Comparison of ENCODE assay signal across 11 cellular contexts in the genomic region with DNA sequence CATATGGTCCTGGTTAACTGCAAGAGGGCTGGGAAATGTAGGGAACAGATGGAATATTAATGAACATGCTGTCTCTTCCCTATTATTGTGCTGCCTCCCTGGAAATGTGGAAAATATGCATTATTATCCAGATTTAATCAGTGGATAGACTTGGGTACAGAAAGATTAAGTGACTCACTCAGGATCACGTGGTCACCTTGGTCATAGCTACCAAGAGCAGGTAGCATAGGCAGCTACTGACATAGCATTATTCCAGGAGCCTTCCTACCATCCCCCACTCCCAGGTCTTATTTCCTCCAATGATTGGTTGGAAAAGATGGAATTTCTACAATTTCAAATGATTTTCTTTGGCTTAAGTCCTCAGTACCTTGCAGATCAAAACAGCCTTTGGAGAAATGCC.
"Had no signal": no experiment of that assay in that cellular context is flagged by ENCODE, and none has a peak within 500 bp of the region (broad histone marks: within the 10 kb centered on the region; RNA-seq: fewer than 3 reads in every experiment).

No MANE protein-coding gene starts in this region.

- H3K27ac ChIP-seq: adrenal gland, esophagus squamous epithelium had no signal

- H3K4me3 ChIP-seq: adrenal gland, esophagus squamous epithelium had no signal

- H3K4me1 ChIP-seq: adrenal gland, esophagus squamous epithelium had no signal

- DNase-seq: activated naive CD4-positive, alpha-beta T cell treated with anti-CD3 and anti-CD28 coated beads, Interleukin-2, amount 50 U/mL, for 16 hours; activated T-cell treated with anti-CD3 and anti-CD28 coated beads, Interleukin-2, amount 50 U/mL, for 1 hour; adrenal gland; cerebellar nuclear complex; dermis blood vessel endothelial cell; esophagus squamous epithelium; foreskin fibroblast; head of caudate nucleus; natural killer cell; nucleus accumbens; stimulated activated naive CD4-positive, alpha-beta T cell treated with Interleukin-2 at 50 U/mL for 16 hours had no signal

- H3K9me3 ChIP-seq: adrenal gland, esophagus squamous epithelium had no signal

- H3K27me3 ChIP-seq: adrenal gland had no signal

- H3K36me3 ChIP-seq: adrenal gland, esophagus squamous epithelium had no signal
